Comparison of ENCODE assay signal across 18 cellular contexts in genomic region chr1:187985145-187985896, GRCh38.
DNase-seq lines count a peak whose midpoint lies in the region; ATAC-seq and TF ChIP-seq lines count a peak whose summit lies in the region.
"Had no signal": no experiment of that assay in that cellular context is flagged by ENCODE, and none has a peak within 500 bp of the region (broad histone marks: within the 10 kb centered on the region; RNA-seq: fewer than 3 reads in every experiment).

No MANE protein-coding gene starts in this region.

- H3K79me2 ChIP-seq in GM23338 (replicated peaks; ENCODE audit: insufficient read depth) = no peaks in the 10 kb centered on the region

- no peaks in the 10 kb centered on the region for H3K4me1 Mint-ChIP-seq in GM23338
- H3K4me1 Mint-ChIP-seq: naive B cell had no signal

- no peak overlapping the region for H3K27ac ChIP-seq in GM23338 (ENCODE audit: low read depth)
- H3K27ac ChIP-seq: epithelial cell of prostate had no signal

- peak; percentile 45 for ATAC-seq in GM18517 (IDR thresholded peaks at IDR 0.05; ENCODE audit: unreplicated experiment)
- no peak for ATAC-seq in GM23338
- peak; percentile 36 for ATAC-seq in HG03378 (IDR thresholded peaks at IDR 0.05; ENCODE audit: unreplicated experiment)
- no peak for ATAC-seq in activated naive CD4-positive, alpha-beta T cell treated with anti-CD3 and anti-CD28 coated beads, Interleukin-2, amount 50 U/mL, for 72 hours

- H3K4me2 ChIP-seq in GM23338 = no peak overlapping the region

- no peaks in the 10 kb centered on the region for H3K4me1 ChIP-seq in GM23338 (ENCODE audit: insufficient read depth)
- H3K4me1 ChIP-seq: HAP-1 had no signal

- H3F3A ChIP-seq in GM23338 (replicated peaks; ENCODE audit: low read depth) = no peaks in the 10 kb centered on the region

- no peaks in the 10 kb centered on the region for H4K20me1 ChIP-seq in GM23338 (replicated peaks; ENCODE audit: insufficient read depth)

- H3K4me3 ChIP-seq in GM23338 = no peak overlapping the region
- H3K4me3 ChIP-seq: HAP-1 had no signal

- no peak for DNase-seq in GM23338 (ENCODE audit: low spot score)
- peak; percentile 4 for DNase-seq in foreskin melanocyte
- DNase-seq in HUDEP-2 (lab: John Stamatoyannopoulos, UW; ENCODE audit: unreplicated experiment in 76 of 76) = no peak
- no peak for DNase-seq in ecto neural progenitor cell (ENCODE audit: low spot score)
- no peak for DNase-seq in activated naive CD4-positive, alpha-beta T cell treated with anti-CD3 and anti-CD28 coated beads, Interleukin-2, amount 50 U/mL, for 72 hours (ENCODE audit: low spot score in 2 of 2)
- no peak for DNase-seq in activated gamma-delta T cell treated with Interleukin-2 at 50 U/mL for 16 hours
- DNase-seq: activated CD8-positive, alpha-beta memory T cell treated with anti-CD3 and anti-CD28 coated beads, Interleukin-2, amount 50 U/mL, for 48 hours; AML-193; cerebellar nuclear complex; head of caudate nucleus; naive B cell; NCI-H2029; SW 1271 had no signal

- no peaks in the 10 kb centered on the region for H3K36me3 Mint-ChIP-seq in GM23338 (ENCODE audit: low read depth)
- no peaks in the 10 kb centered on the region for H3K36me3 Mint-ChIP-seq in activated naive CD4-positive, alpha-beta T cell treated with anti-CD3 and anti-CD28 coated beads, Interleukin-2, amount 50 U/mL, for 72 hours
- H3K36me3 Mint-ChIP-seq: naive B cell had no signal

- peaks cover 10% of the 10 kb centered on the region; the same call in 2 of the 3 replicates for H3K9me3 Mint-ChIP-seq in GM23338
- peaks cover 10 to 12% of the 10 kb centered on the region in 2 donors for H3K9me3 Mint-ChIP-seq in activated naive CD4-positive, alpha-beta T cell treated with anti-CD3 and anti-CD28 coated beads, Interleukin-2, amount 50 U/mL, for 72 hours

- no peak overlapping the region for H3K4me3 Mint-ChIP-seq in GM23338
- H3K4me3 Mint-ChIP-seq: naive B cell; stimulated activated naive CD8-positive, alpha-beta T cell treated with anti-CD3 and anti-CD28 coated beads, Interleukin-15, Interleukin-2, amounts not matched to agents 100 ng/mL and 50 ng/mL, for 24 hours had no signal

- no peaks in the 10 kb centered on the region for H3K27me3 ChIP-seq in GM23338 (ENCODE audit: insufficient read depth)

- no peak overlapping the region for H3K27ac Mint-ChIP-seq in GM23338
- H3K27ac Mint-ChIP-seq in activated naive CD4-positive, alpha-beta T cell treated with anti-CD3 and anti-CD28 coated beads, Interleukin-2, amount 50 U/mL, for 72 hours = no peak overlapping the region
- H3K27ac Mint-ChIP-seq: naive B cell; stimulated activated naive CD8-positive, alpha-beta T cell treated with anti-CD3 and anti-CD28 coated beads, Interleukin-15, Interleukin-2, amounts not matched to agents 100 ng/mL and 50 ng/mL, for 24 hours had no signal

- peaks cover 2% of the 10 kb centered on the region; the same call in 1 of the 2 replicates for H3K9me2 ChIP-seq in GM23338 (ENCODE audit: insufficient read depth)

- H3K36me3 ChIP-seq in GM23338 (ENCODE audit: insufficient read depth) = no peaks in the 10 kb centered on the region
- H3K36me3 ChIP-seq: HAP-1 had no signal

- H3K27me3 Mint-ChIP-seq in GM23338 (ENCODE audit: insufficient read depth, low read depth, poor library complexity) = no peaks in the 10 kb centered on the region
- H3K27me3 Mint-ChIP-seq: naive B cell; stimulated activated naive CD8-positive, alpha-beta T cell treated with anti-CD3 and anti-CD28 coated beads, Interleukin-15, Interleukin-2, amounts not matched to agents 100 ng/mL and 50 ng/mL, for 24 hours had no signal

- H2AFZ ChIP-seq in GM23338 = 0 out of 2 replicates have a peak overlapping the region, but pooled peaks have one; percentile 54

- no peak for TF ChIP-seq CTCF in GM23338 (conservative IDR thresholded peaks at IDR 0.05; ENCODE audit: low read depth in 2 of 2)

TF ChIP-seq in GM23338, 12 proteins besides CTCF, POLR2A, EP300 and RAD21 (continues in another document):
- TF ChIP-seq CREB1 (CRISPR knock-in tag; IDR thresholded peaks at IDR 0.05; ENCODE audit: low read depth) (no peak), ZNF331 (CRISPR knock-in tag; IDR thresholded peaks at IDR 0.05; ENCODE audit: low read depth) (no peak), POLR2AphosphoS5 (IDR thresholded peaks at IDR 0.05; ENCODE audit: low read depth) (no peak), ZNF462 (CRISPR knock-in tag; IDR thresholded peaks at IDR 0.05) (no peak), ZNF114 (CRISPR knock-in tag; IDR thresholded peaks at IDR 0.05) (no peak), EZH2phosphoT487 (IDR thresholded peaks at IDR 0.05; ENCODE audit: unreplicated experiment) (no peak), STAT1 (IDR thresholded peaks at IDR 0.05; ENCODE audit: unreplicated experiment) (no peak), JUNB (IDR thresholded peaks at IDR 0.05; ENCODE audit: unreplicated experiment) (no peak), EZH2 (IDR thresholded peaks at IDR 0.05; ENCODE audit: low read depth, unreplicated experiment) (no peak), NANOG (IDR thresholded peaks at IDR 0.05; ENCODE audit: borderline replicate concordance) (no peak), ETS1 (IDR thresholded peaks at IDR 0.05) (no peak)

Comparison
In these comparisons a context has a peak if more than half of its experiments do, and no peak if none do; other contexts are left out.
1. ATAC-seq: peak in GM18517 (single experiment) and HG03378 (single experiment); none in GM23338 (single experiment) and activated naive CD4-positive, alpha-beta T cell treated with anti-CD3 and anti-CD28 coated beads, Interleukin-2, amount 50 U/mL, for 72 hours (0 of 2).